In genomic region chr11:72223615-72224586, GRCh38 we compare ENCODE assay signal across 8 cellular contexts. TPM values are rescaled to one million over a fixed set of nuclear protein-coding genes. Genes with fewer than 3 reads are reported as not detected.
A peak's percentile ranks its signal among the peaks of the same experiment; 100 is the strongest.
DNase-seq lines count a peak whose midpoint lies in the region; ATAC-seq and TF ChIP-seq lines count a peak whose summit lies in the region.

No MANE protein-coding gene starts in this region.

- H3K27ac Mint-ChIP-seq in CD8-positive, alpha-beta T cell: peak overlapping the region; percentile 93
- peak overlapping the region; percentile 92 for H3K27ac Mint-ChIP-seq in activated naive CD8-positive, alpha-beta T cell treated with anti-CD3 and anti-CD28 coated beads, Interleukin-2, amount 50 U/mL, for 24 hours

- intact Hi-C loops in CD8-positive, alpha-beta T cell (cut with DNase I, micrococcal nuclease): loop anchor here (1.0 to 10.0 kb wide), 13 partner anchors 112 to 1423 kb away; partner anchors contain the start of genes ANAPC15 (in 2 of the 2), ATG16L2 (in 2 of the 2), CLPB (in 2 of the 2) and LRRC51 (in 2 of the 2)
- intact Hi-C loops in left cardiac atrium (cut with DNase I): loop anchor here in 1 of 2 donors (5.0 kb wide), 1 partner anchor 187 kb away; no protein-coding TSS in a partner anchor

- H3K4me3 Mint-ChIP-seq in CD8-positive, alpha-beta T cell: peak overlapping the region; percentile 96
- H3K4me3 Mint-ChIP-seq in activated naive CD8-positive, alpha-beta T cell treated with anti-CD3 and anti-CD28 coated beads, Interleukin-2, amount 50 U/mL, for 24 hours: peak overlapping the region; percentile 90

- no peaks in the 10 kb centered on the region for H3K9me3 ChIP-seq in CD8-positive, alpha-beta T cell (ENCODE audit: low read length)

- no peak for TF ChIP-seq CTCF in CD8-positive, alpha-beta T cell (IDR thresholded peaks at IDR 0.05)

- no peaks in the 10 kb centered on the region for H3K27me3 Mint-ChIP-seq in CD8-positive, alpha-beta T cell (ENCODE audit: low read depth)
- no peaks in the 10 kb centered on the region for H3K27me3 Mint-ChIP-seq in activated naive CD8-positive, alpha-beta T cell treated with anti-CD3 and anti-CD28 coated beads, Interleukin-2, amount 50 U/mL, for 24 hours

- peaks cover 14% of the 10 kb centered on the region for H3K36me3 Mint-ChIP-seq in CD8-positive, alpha-beta T cell
- H3K36me3 Mint-ChIP-seq in activated naive CD8-positive, alpha-beta T cell treated with anti-CD3 and anti-CD28 coated beads, Interleukin-2, amount 50 U/mL, for 24 hours (ENCODE audit: low read depth): peaks cover 1% of the 10 kb centered on the region

- DNase-seq in CD8-positive, alpha-beta T cell: peak in 6 of 7 experiments; percentile 42 to 72 (median 56)
- DNase-seq in SK-MEL-5 (ENCODE audit: low read depth, low spot score): peak; percentile 78
- DNase-seq in activated naive CD8-positive, alpha-beta T cell treated with anti-CD3 and anti-CD28 coated beads, Interleukin-2, amount 50 U/mL, for 24 hours: peak; percentile 71
- DNase-seq in left cardiac atrium: peak; percentile 79
- peak; percentile 50 for DNase-seq in putamen (ENCODE audit: low spot score)
- no peak for DNase-seq in COLO829 (ENCODE audit: low spot score)

- peak overlapping the region; percentile 58 for H3K27ac ChIP-seq in CD8-positive, alpha-beta T cell (ENCODE audit: low read depth, low read length)

- H3K4me3 ChIP-seq in CD8-positive, alpha-beta T cell (ENCODE audit: low read depth, low read length): peak overlapping the region; percentile 78

- CTCF ChIA-PET in CD8-positive, alpha-beta T cell (lab: Charles Lee): interaction anchor here (0.6 to 2.3 kb wide), 9 partner anchors 12 to 198 kb away, joined by 3 to 7 read pairs (median 4); no protein-coding TSS in a partner anchor

- peaks cover 22% of the 10 kb centered on the region for H3K4me1 Mint-ChIP-seq in CD8-positive, alpha-beta T cell (ENCODE audit: low read depth)
- H3K4me1 Mint-ChIP-seq in activated naive CD8-positive, alpha-beta T cell treated with anti-CD3 and anti-CD28 coated beads, Interleukin-2, amount 50 U/mL, for 24 hours: peaks cover 28% of the 10 kb centered on the region

- in situ Hi-C loops in SK-MEL-5 (cut with HindIII; ENCODE audit: low pct_unique_long_range_greater_than_20kb, low sequenced_read_pairs): no loop called here

- ATAC-seq in CD8-positive, alpha-beta T cell: peak; percentile 41
- peak; percentile 49 for ATAC-seq in GM19397 (IDR thresholded peaks at IDR 0.05; ENCODE audit: unreplicated experiment)
- ATAC-seq in HG03460 (IDR thresholded peaks at IDR 0.05; ENCODE audit: unreplicated experiment): peak; percentile 42
- ATAC-seq in activated naive CD8-positive, alpha-beta T cell treated with anti-CD3 and anti-CD28 coated beads, Interleukin-2, amount 50 U/mL, for 24 hours: peak; percentile 42
- ATAC-seq in left cardiac atrium: peak; percentile 81 to 83

- H3K4me1 ChIP-seq in CD8-positive, alpha-beta T cell (ENCODE audit: insufficient read depth, low read length): peaks cover 21% of the 10 kb centered on the region

- no peaks in the 10 kb centered on the region for H3K9me3 Mint-ChIP-seq in CD8-positive, alpha-beta T cell
- H3K9me3 Mint-ChIP-seq in activated naive CD8-positive, alpha-beta T cell treated with anti-CD3 and anti-CD28 coated beads, Interleukin-2, amount 50 U/mL, for 24 hours: no peaks in the 10 kb centered on the region

- peaks cover 9% of the 10 kb centered on the region for H3K36me3 ChIP-seq in CD8-positive, alpha-beta T cell (ENCODE audit: insufficient read depth, low read length)

- POLR2A ChIA-PET in CD8-positive, alpha-beta T cell (lab: Charles Lee): interaction anchor here (1.0 to 2.1 kb wide), 9 partner anchors 11 to 368 kb away, joined by 3 to 12 read pairs (median 4); partner anchors contain the start of genes ANAPC15 and RNF121

- H3K27me3 ChIP-seq in CD8-positive, alpha-beta T cell (ENCODE audit: insufficient read depth, low read length): no peaks in the 10 kb centered on the region

RNA-seq across cellular contexts. Expression of gene INPPL1, which starts 0.7 kb away (rescaled TPM):
- 100 to 1,000 TPM; 113 to 119 TPM for total RNA-seq in CD8-positive, alpha-beta T cell
- 105 and 121 TPM in 2 replicates for total RNA-seq in SK-MEL-5 (2014; rRNA removed; shearing (Covaris generic))
- polyA plus RNA-seq in SK-MEL-5 (2015; cell fraction: cytosol; rRNA removed): 213 and 240 TPM in 2 replicates
- polyA plus RNA-seq in SK-MEL-5 (2015; cell fraction: nucleus; rRNA removed): 1,276 and 1,396 TPM in 2 replicates
- 10 to 100 TPM; 89.5 to 96.4 TPM for total RNA-seq in left cardiac atrium

RNA-seq across cellular contexts. Expression of gene FOLR2, which starts 7.3 kb away (rescaled TPM):
- total RNA-seq in CD8-positive, alpha-beta T cell: not detected
- total RNA-seq in SK-MEL-5 (2014; rRNA removed; shearing (Covaris generic)): not detected in 2 replicates
- polyA plus RNA-seq in SK-MEL-5 (2015; cell fraction: cytosol; rRNA removed): not detected in 2 replicates
- polyA plus RNA-seq in SK-MEL-5 (2015; cell fraction: nucleus; rRNA removed): not detected in 2 replicates
- 10 to 100 TPM; 24.0 to 57.0 TPM for total RNA-seq in left cardiac atrium

RNA-seq across cellular contexts. Expression of gene PHOX2A, which starts 20.1 kb away (rescaled TPM):
- not detected for total RNA-seq in CD8-positive, alpha-beta T cell
- not detected in 2 replicates for total RNA-seq in SK-MEL-5 (2014; rRNA removed; shearing (Covaris generic))
- not detected in 2 replicates for polyA plus RNA-seq in SK-MEL-5 (2015; cell fraction: cytosol; rRNA removed)
- polyA plus RNA-seq in SK-MEL-5 (2015; cell fraction: nucleus; rRNA removed): not detected in 2 replicates
- not detected for total RNA-seq in left cardiac atrium

RNA-seq across cellular contexts. Expression of gene FOLR1, which starts 32.0 kb away (rescaled TPM):
- not detected for total RNA-seq in CD8-positive, alpha-beta T cell
- not detected in 2 replicates for total RNA-seq in SK-MEL-5 (2014; rRNA removed; shearing (Covaris generic))
- polyA plus RNA-seq in SK-MEL-5 (2015; cell fraction: cytosol; rRNA removed): 0.56 and 0.95 TPM in 2 replicates
- polyA plus RNA-seq in SK-MEL-5 (2015; cell fraction: nucleus; rRNA removed): not detected in 2 replicates
- not detected for total RNA-seq in left cardiac atrium

Comparison
In these comparisons a context has a peak if more than half of its experiments do, and no peak if none do; other contexts are left out.
1. RNA of gene FOLR2, which starts 7.3 kb away (total RNA-seq): 24.0 to 57.0 TPM in left cardiac atrium; not detected in CD8-positive, alpha-beta T cell and not detected in SK-MEL-5; every median in the first group is over 10 times any median in the second.
2. Peak in every context shown above with its lines, with median percentiles within 50 percentile points of each other: ATAC-seq.